Comparison of ENCODE assay signal across 8 cellular contexts in the genomic region with DNA sequence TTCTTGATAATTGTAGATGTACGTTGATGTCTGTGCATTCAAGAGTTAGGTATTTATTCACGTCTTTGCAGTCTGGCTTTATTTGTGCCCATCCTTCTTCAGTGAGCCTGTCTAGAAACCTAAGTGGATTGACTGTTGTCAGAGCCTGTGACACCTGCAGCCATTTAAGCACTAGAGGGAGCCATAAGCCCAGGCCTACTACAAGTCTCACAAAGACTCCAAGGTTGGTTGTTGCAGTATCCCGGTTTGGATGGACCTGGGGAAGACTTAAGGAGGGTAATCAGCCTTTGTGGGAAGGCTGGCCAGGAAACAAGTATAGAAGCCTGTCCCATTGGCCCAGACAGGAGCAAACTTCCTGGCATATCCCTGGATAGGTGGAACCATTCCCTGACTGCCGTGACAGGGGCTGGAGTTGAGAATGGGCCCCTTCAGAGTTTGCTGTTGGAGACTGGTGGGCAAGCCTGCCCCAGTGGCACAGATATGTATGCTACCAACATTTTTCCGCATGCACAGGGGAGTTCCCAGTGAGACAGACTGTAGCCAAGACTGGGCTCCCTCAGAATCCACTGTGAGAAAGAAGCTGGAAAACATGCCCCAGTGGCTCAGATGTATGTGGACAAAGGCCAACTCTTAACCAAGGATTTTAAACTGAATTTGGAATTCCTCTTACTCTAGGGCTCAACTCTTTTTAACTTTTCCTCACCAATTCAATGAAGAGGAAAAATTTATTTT. TPM values are rescaled to one million over a fixed set of nuclear protein-coding genes. Genes with fewer than 3 reads are reported as not detected.
DNase-seq lines count a peak whose midpoint lies in the region; ATAC-seq and TF ChIP-seq lines count a peak whose summit lies in the region.

No MANE protein-coding gene starts in this region.

- no peaks in the 10 kb centered on the region for H3K4me1 ChIP-seq in lower lobe of right lung

- H3K4me3 ChIP-seq in lower lobe of right lung, result no peak overlapping the region

- H3K27ac Mint-ChIP-seq in chondrocyte (ENCODE audit: unreplicated experiment), result no peak overlapping the region
- H3K27ac Mint-ChIP-seq in natural killer cell treated with Interleukin-12 subunit alpha and Interleukin-12 subunit beta and Interleukin-15 and Interleukin-18, amount 100 ng/mL, for 72 hours, result no peak overlapping the region

- no peak overlapping the region for H3K27ac ChIP-seq in lower lobe of right lung

- H3K9me3 Mint-ChIP-seq in chondrocyte (ENCODE audit: low read depth), result no peaks in the 10 kb centered on the region
- H3K9me3 Mint-ChIP-seq in natural killer cell treated with Interleukin-12 subunit alpha and Interleukin-12 subunit beta and Interleukin-15 and Interleukin-18, amount 100 ng/mL, for 72 hours, result no peaks in the 10 kb centered on the region

- H3K9me3 ChIP-seq in lower lobe of right lung, result no peaks in the 10 kb centered on the region

- DNase-seq in DMS53 (lab: John Stamatoyannopoulos, UW), result peak; percentile 95
- DNase-seq in HT-29 (ENCODE audit: low spot score), result peak; percentile 79
- peak; percentile 4 for DNase-seq in NCI-H774 (lab: John Stamatoyannopoulos, UW)
- DNase-seq in chondrocyte (ENCODE audit: low spot score), result no peak
- DNase-seq in lower lobe of right lung, result no peak
- no peak for DNase-seq in activated CD8-positive, alpha-beta memory T cell treated with anti-CD3 and anti-CD28 coated beads, Interleukin-2, amount 50 U/mL, for 4 hours
- no peak for DNase-seq in natural killer cell treated with Interleukin-12 subunit alpha and Interleukin-12 subunit beta and Interleukin-15 and Interleukin-18, amount 100 ng/mL, for 72 hours (ENCODE audit: low spot score)
- no peak for DNase-seq in activated T-cell treated with anti-CD3 and anti-CD28 coated beads, Interleukin-2, amount 50 U/mL, for 48 hours

- no peak overlapping the region for H3K4me3 Mint-ChIP-seq in chondrocyte (ENCODE audit: unreplicated experiment)
- no peak overlapping the region for H3K4me3 Mint-ChIP-seq in natural killer cell treated with Interleukin-12 subunit alpha and Interleukin-12 subunit beta and Interleukin-15 and Interleukin-18, amount 100 ng/mL, for 72 hours

- H3K36me3 Mint-ChIP-seq in chondrocyte (ENCODE audit: low read depth), result no peaks in the 10 kb centered on the region
- H3K36me3 Mint-ChIP-seq in natural killer cell treated with Interleukin-12 subunit alpha and Interleukin-12 subunit beta and Interleukin-15 and Interleukin-18, amount 100 ng/mL, for 72 hours, result no peaks in the 10 kb centered on the region

- peak; percentile 87 to 91 for ATAC-seq in lower lobe of right lung
- ATAC-seq in natural killer cell treated with Interleukin-12 subunit alpha and Interleukin-12 subunit beta and Interleukin-15 and Interleukin-18, amount 100 ng/mL, for 72 hours, result no peak

- intact Hi-C loops in lower lobe of right lung (cut with DNase I), result no loop called here

- H3K36me3 ChIP-seq in lower lobe of right lung, result no peaks in the 10 kb centered on the region

- no peaks in the 10 kb centered on the region for H3K4me1 Mint-ChIP-seq in chondrocyte (ENCODE audit: low read depth)
- no peaks in the 10 kb centered on the region for H3K4me1 Mint-ChIP-seq in natural killer cell treated with Interleukin-12 subunit alpha and Interleukin-12 subunit beta and Interleukin-15 and Interleukin-18, amount 100 ng/mL, for 72 hours (ENCODE audit: low read depth in 2 of 2)

- H3K27me3 Mint-ChIP-seq in chondrocyte (ENCODE audit: low read depth), result peaks cover 35% of the 10 kb centered on the region
- no peaks in the 10 kb centered on the region for H3K27me3 Mint-ChIP-seq in natural killer cell treated with Interleukin-12 subunit alpha and Interleukin-12 subunit beta and Interleukin-15 and Interleukin-18, amount 100 ng/mL, for 72 hours

- TF ChIP-seq CTCF in chondrocyte (IDR thresholded peaks at IDR 0.05) (peak; percentile 93), lower lobe of right lung (IDR thresholded peaks at IDR 0.05) (peak; percentile 70)

- no peaks in the 10 kb centered on the region for H3K27me3 ChIP-seq in lower lobe of right lung (ENCODE audit: low read depth)

RNA-seq across cellular contexts. Expression of a gene that starts 9.3 kb away (rescaled TPM):
- total RNA-seq in HT-29 (2014; rRNA removed; shearing (Covaris generic)), result not detected in 2 replicates
- total RNA-seq in chondrocyte (not detected in 3 replicates), lower lobe of right lung (not detected)
- not detected for total RNA-seq in natural killer cell treated with Interleukin-12 subunit alpha and Interleukin-12 subunit beta and Interleukin-15 and Interleukin-18, amount 100 ng/mL, for 72 hours

Comparison
In these comparisons a context has a peak if more than half of its experiments do, and no peak if none do; other contexts are left out.
1. DNase-seq: peak in DMS53 (single experiment), HT-29 (single experiment) and NCI-H774 (single experiment); none in chondrocyte (single experiment), lower lobe of right lung (single experiment), activated CD8-positive, alpha-beta memory T cell treated with anti-CD3 and anti-CD28 coated beads, Interleukin-2, amount 50 U/mL, for 4 hours (single experiment), natural killer cell treated with Interleukin-12 subunit alpha and Interleukin-12 subunit beta and Interleukin-15 and Interleukin-18, amount 100 ng/mL, for 72 hours (single experiment) and activated T-cell treated with anti-CD3 and anti-CD28 coated beads, Interleukin-2, amount 50 U/mL, for 48 hours (0 of 2).
2. ATAC-seq: peak in lower lobe of right lung (2 of 2); none in natural killer cell treated with Interleukin-12 subunit alpha and Interleukin-12 subunit beta and Interleukin-15 and Interleukin-18, amount 100 ng/mL, for 72 hours (0 of 2).